In the genomic region with DNA sequence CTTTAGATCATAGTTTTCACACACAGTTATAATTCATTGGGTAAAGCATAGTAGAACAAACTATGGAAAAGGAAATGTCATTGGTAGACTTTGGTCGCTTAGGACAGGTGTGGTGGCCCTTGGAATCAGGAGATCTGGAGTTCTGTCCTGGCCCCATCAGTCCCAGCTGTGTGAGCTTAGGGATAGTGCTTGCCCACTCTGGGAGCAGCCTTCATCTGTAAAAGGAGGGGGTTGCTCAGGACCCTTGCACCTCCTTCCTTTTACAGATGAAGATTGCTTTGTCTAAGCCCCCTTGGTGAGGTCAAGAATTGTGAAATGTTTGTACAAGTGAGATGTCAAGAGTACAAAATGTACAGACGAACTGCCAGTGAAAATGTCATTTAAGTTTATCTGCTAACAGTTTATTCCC, we compare ENCODE assay signal across 1 cellular context.
A peak's percentile ranks its signal among the peaks of the same experiment; 100 is the strongest.
TF ChIP-seq lines count a peak whose summit lies in the region.

No MANE protein-coding gene starts in this region.

TF ChIP-seq in HepG2, 621 proteins besides CTCF, POLR2A, EP300 and RAD21 (continued from another document):
- TF ChIP-seq ZSCAN21 (CRISPR knock-in tag; IDR thresholded peaks at IDR 0.05; ENCODE audit: borderline replicate concordance) (peak; percentile 5; the same call in 1 of the 2 replicates), ZMYM3 (CRISPR knock-in tag; IDR thresholded peaks at IDR 0.05) (peak; percentile 92), BCL6 (CRISPR knock-in tag; IDR thresholded peaks at IDR 0.05) (peak; percentile 19; the same call in 1 of the 2 replicates), ZNF343 (CRISPR knock-in tag; IDR thresholded peaks at IDR 0.05) (0 out of 2 replicates have a peak, but pooled peaks have one; percentile 24), ZNF709 (CRISPR knock-in tag; IDR thresholded peaks at IDR 0.05) (no peak; the same call in 1 of the 2 replicates), NR2F6 (IDR thresholded peaks at IDR 0.05) (no peak), NR2F6 (CRISPR knock-in tag; IDR thresholded peaks at IDR 0.05) (peak; percentile 45; the same call in 1 of the 2 replicates)
- TF ChIP-seq, protein P1, sequence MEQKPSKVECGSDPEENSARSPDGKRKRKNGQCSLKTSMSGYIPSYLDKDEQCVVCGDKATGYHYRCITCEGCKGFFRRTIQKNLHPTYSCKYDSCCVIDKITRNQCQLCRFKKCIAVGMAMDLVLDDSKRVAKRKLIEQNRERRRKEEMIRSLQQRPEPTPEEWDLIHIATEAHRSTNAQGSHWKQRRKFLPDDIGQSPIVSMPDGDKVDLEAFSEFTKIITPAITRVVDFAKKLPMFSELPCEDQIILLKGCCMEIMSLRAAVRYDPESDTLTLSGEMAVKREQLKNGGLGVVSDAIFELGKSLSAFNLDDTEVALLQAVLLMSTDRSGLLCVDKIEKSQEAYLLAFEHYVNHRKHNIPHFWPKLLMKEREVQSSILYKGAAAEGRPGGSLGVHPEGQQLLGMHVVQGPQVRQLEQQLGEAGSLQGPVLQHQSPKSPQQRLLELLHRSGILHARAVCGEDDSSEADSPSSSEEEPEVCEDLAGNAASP (CRISPR knock-in tag; IDR thresholded peaks at IDR 0.05; ENCODE audit: borderline replicate concordance), result peak; percentile 73; the same call in 1 of the 2 replicates
